15 cellular contexts compared by ENCODE assay signal in genomic region chr12:10941916-10942607, GRCh38. TPM values are rescaled to one million over a fixed set of nuclear protein-coding genes. Genes with fewer than 3 reads are reported as not detected.
A peak's percentile ranks its signal among the peaks of the same experiment; 100 is the strongest.
DNase-seq lines count a peak whose midpoint lies in the region; ATAC-seq, FAIRE-seq and TF ChIP-seq lines count a peak whose summit lies in the region.
"Had no signal": no experiment of that assay in that cellular context is flagged by ENCODE, and none has a peak within 500 bp of the region (broad histone marks: within the 10 kb centered on the region; RNA-seq: fewer than 3 reads in every experiment).

No MANE protein-coding gene starts in this region.

- H3K36me3 Mint-ChIP-seq in chondrocyte (ENCODE audit: low read depth), result peaks cover 13% of the 10 kb centered on the region

- no CpG with 5 or more reads among the region's 4 CpGs for WGBS in neuronal stem cell (ENCODE audit: extremely low coverage in 2 of 2, insufficient read length in 2 of 2, insufficient replicate concordance in 1 of 2), 2 donors

- no TSS peak for BruUV-seq in endothelial cell of umbilical vein (replicated peaks; lab: Mats Ljungman, UMichigan)

- no peak overlapping the region for H3K27ac Mint-ChIP-seq in chondrocyte (ENCODE audit: unreplicated experiment)
- H3K27ac Mint-ChIP-seq: activated naive CD8-positive, alpha-beta T cell treated with anti-CD3 and anti-CD28 coated beads, Interleukin-2, amount 10 ng/mL, durations not matched to agents 7 days and 5 days had no signal

- no peaks in the 10 kb centered on the region for H3K27me3 Mint-ChIP-seq in chondrocyte (ENCODE audit: low read depth)
- H3K27me3 Mint-ChIP-seq: activated naive CD8-positive, alpha-beta T cell treated with anti-CD3 and anti-CD28 coated beads, Interleukin-2, amount 10 ng/mL, durations not matched to agents 7 days and 5 days; CD4-positive, alpha-beta memory T cell had no signal

- dilution Hi-C loops in endothelial cell of umbilical vein (cut with MboI; ENCODE audit: extremely low pct_ligation_motif_present, low sequenced_read_pairs), result no loop called here

- H3K4me3 ChIP-seq in endothelial cell of umbilical vein (replicated peaks in 1 of 3; ENCODE audit: insufficient read depth in 1 of 3, low read depth in 1 of 3, low read length in 3 of 3) (no peak overlapping the region), neuronal stem cell (ENCODE audit: low read length in 2 of 2) (no peak overlapping the region), lower lobe of right lung (no peak overlapping the region)

- H3K27ac ChIP-seq in endothelial cell of umbilical vein (ENCODE audit: insufficient read depth, low read depth, low read length), result no peak overlapping the region
- no peak overlapping the region for H3K27ac ChIP-seq in neuronal stem cell (replicated peaks; ENCODE audit: low read length)
- no peak overlapping the region for H3K27ac ChIP-seq in lower lobe of right lung

- H2AFZ ChIP-seq in endothelial cell of umbilical vein (ENCODE audit: low read depth, low read length) (no peak overlapping the region), neuronal stem cell (ENCODE audit: low read length) (no peak overlapping the region)

- no peak overlapping the region for H4K8ac ChIP-seq in neuronal stem cell (ENCODE audit: low read depth, low read length)

- H3K9ac ChIP-seq in endothelial cell of umbilical vein (replicated peaks; ENCODE audit: extremely low read depth, insufficient read depth, low read length) (no peak overlapping the region), neuronal stem cell (ENCODE audit: low read depth, low read length, poor library complexity) (no peak overlapping the region)
- H3K9ac ChIP-seq: SK-N-SH had no signal

- no peak overlapping the region for H3K4ac ChIP-seq in neuronal stem cell (ENCODE audit: low read length)

- H2BK120ac ChIP-seq in neuronal stem cell (ENCODE audit: low read depth, low read length), result no peak overlapping the region

- H3K4me1 ChIP-seq in endothelial cell of umbilical vein (ENCODE audit: control insufficient read depth, extremely low read depth, insufficient read depth, low read length), result no peaks in the 10 kb centered on the region
- no peaks in the 10 kb centered on the region for H3K4me1 ChIP-seq in neuronal stem cell (ENCODE audit: control insufficient read depth in 2 of 2, insufficient read depth in 1 of 2, low read depth in 1 of 2, low read length in 2 of 2)
- no peaks in the 10 kb centered on the region for H3K4me1 ChIP-seq in lower lobe of right lung

- no peak overlapping the region for H3K4me3 Mint-ChIP-seq in chondrocyte (ENCODE audit: unreplicated experiment)
- H3K4me3 Mint-ChIP-seq: activated naive CD8-positive, alpha-beta T cell treated with anti-CD3 and anti-CD28 coated beads, Interleukin-2, amount 10 ng/mL, durations not matched to agents 7 days and 5 days; CD4-positive, alpha-beta memory T cell had no signal

- FAIRE-seq in endothelial cell of umbilical vein (lab: Jason Lieb, UNC), result no peak

- no peaks in the 10 kb centered on the region for H3K9me1 ChIP-seq in endothelial cell of umbilical vein (replicated peaks; ENCODE audit: control insufficient read depth, extremely low read depth, insufficient read depth, low read length)

- no peak overlapping the region for H2BK15ac ChIP-seq in neuronal stem cell (ENCODE audit: low read length)

- H3K9me3 ChIP-seq in endothelial cell of umbilical vein (replicated peaks; ENCODE audit: control insufficient read depth, insufficient read depth, low read length) (no peaks in the 10 kb centered on the region), neuronal stem cell (replicated peaks in 1 of 2; ENCODE audit: control insufficient read depth in 2 of 2, insufficient read depth in 1 of 2, low read depth in 1 of 2, low read length in 2 of 2) (peaks cover 2 to 7% of the 10 kb centered on the region in 2 donors), lower lobe of right lung (no peaks in the 10 kb centered on the region)

- no peak overlapping the region for H2BK5ac ChIP-seq in neuronal stem cell (ENCODE audit: low read length)

- H3K4me1 Mint-ChIP-seq in chondrocyte (ENCODE audit: low read depth), result no peaks in the 10 kb centered on the region

- H2BK12ac ChIP-seq in neuronal stem cell (ENCODE audit: low read length), result no peak overlapping the region

- H3K36me3 ChIP-seq in endothelial cell of umbilical vein (ENCODE audit: control insufficient read depth in 2 of 2, extremely low read depth in 1 of 2, insufficient read depth in 2 of 2, low read length in 2 of 2) (no peaks in the 10 kb centered on the region), neuronal stem cell (replicated peaks in 1 of 2; ENCODE audit: control insufficient read depth in 2 of 2, insufficient read depth in 2 of 2, low read length in 2 of 2) (no peaks in the 10 kb centered on the region), lower lobe of right lung (no peaks in the 10 kb centered on the region)

- peak overlapping the region; percentile 58 for H3K18ac ChIP-seq in neuronal stem cell (ENCODE audit: low read length)

- TF ChIP-seq CTCF in endothelial cell of umbilical vein (IDR thresholded peaks at IDR 0.05; ENCODE audit: extremely low read depth in 1 of 2, insufficient read depth in 1 of 2, low read depth in 1 of 2, low read length in 2 of 2) (no peak), lower lobe of right lung (IDR thresholded peaks at IDR 0.05) (no peak), chondrocyte (IDR thresholded peaks at IDR 0.05) (no peak)

- no peak for TF ChIP-seq POLR2A in endothelial cell of umbilical vein (IDR thresholded peaks at IDR 0.05; ENCODE audit: low read depth, low read length)

- H4K91ac ChIP-seq in neuronal stem cell (ENCODE audit: low read depth, low read length, poor library complexity), result no peak overlapping the region

- peak; percentile 16 for DNase-seq in ELR (ENCODE audit: low read depth)
- peak; percentile 82 for DNase-seq in M059J (ENCODE audit: low read depth)
- DNase-seq in endothelial cell of umbilical vein (ENCODE audit: low read depth, low spot score), result no peak
- no peak for DNase-seq in neuronal stem cell (ENCODE audit: low spot score)
- DNase-seq in cerebellar cortex (ENCODE audit: low spot score), result no peak
- no peak for DNase-seq in NCI-H82 (lab: John Stamatoyannopoulos, UW)
- DNase-seq in lower lobe of right lung, result no peak
- DNase-seq in chondrocyte (ENCODE audit: low spot score), result no peak
- DNase-seq: activated naive CD8-positive, alpha-beta T cell treated with anti-CD3 and anti-CD28 coated beads, Interleukin-2, amount 10 ng/mL, durations not matched to agents 7 days and 5 days; CD4-positive, alpha-beta memory T cell; Kasumi-1; NCI-H2227 treated with DMSO at 0.1 percent for 48 hours; SK-N-SH; stimulated activated CD4-positive, alpha-beta T cell treated with anti-CD3 and anti-CD28 coated beads, Interleukin-1b, Interleukin-23, amount 100 ng/mL, for 48 hours; substantia nigra had no signal

- intact Hi-C loops in endothelial cell of umbilical vein (cut with micrococcal nuclease) (no loop called here), lower lobe of right lung (cut with DNase I) (no loop called here)

- no peak overlapping the region for H3K23ac ChIP-seq in neuronal stem cell (ENCODE audit: low read depth, low read length, poor library complexity)

- H3K27me3 ChIP-seq in endothelial cell of umbilical vein (ENCODE audit: control insufficient read depth in 2 of 2, insufficient read depth in 2 of 2, low read length in 2 of 2) (no peaks in the 10 kb centered on the region), neuronal stem cell (ENCODE audit: control insufficient read depth in 3 of 3, insufficient read depth in 3 of 3, low read depth in 1 of 3, low read length in 3 of 3) (no peaks in the 10 kb centered on the region), lower lobe of right lung (ENCODE audit: low read depth) (no peaks in the 10 kb centered on the region)

- H3K4me2 ChIP-seq in endothelial cell of umbilical vein (ENCODE audit: insufficient read depth, low read length), result no peak overlapping the region
- no peak overlapping the region for H3K4me2 ChIP-seq in neuronal stem cell (ENCODE audit: insufficient read depth, low read length, poor library complexity, severe bottlenecking)
- H3K4me2 ChIP-seq: SK-N-SH had no signal

- H3K79me2 ChIP-seq in endothelial cell of umbilical vein (ENCODE audit: control insufficient read depth, insufficient read depth, low read length), result no peaks in the 10 kb centered on the region

- no peak overlapping the region for H2AK5ac ChIP-seq in neuronal stem cell (ENCODE audit: low read depth, low read length)

- ATAC-seq in lower lobe of right lung, result no peak

- POLR2A ChIA-PET in endothelial cell of umbilical vein (lab: Charles Lee), result no interaction called here

- peaks cover 2% of the 10 kb centered on the region for H4K20me1 ChIP-seq in endothelial cell of umbilical vein (replicated peaks; ENCODE audit: control insufficient read depth, extremely low read depth, insufficient read depth, low read length)

- peaks cover 36% of the 10 kb centered on the region for H3K9me3 Mint-ChIP-seq in chondrocyte (ENCODE audit: low read depth)

- H3K14ac ChIP-seq in neuronal stem cell (ENCODE audit: low read length), result no peak overlapping the region

- no peaks in the 10 kb centered on the region for H3K79me1 ChIP-seq in neuronal stem cell (ENCODE audit: low read depth, low read length)

- CTCF ChIA-PET in endothelial cell of umbilical vein (lab: Charles Lee), result interaction anchor here (1.1 kb wide), 2 partner anchors 8 to 229 kb away, joined by 3 read pairs; partner anchors contain the start of gene SMIM10L1

RNA-seq across cellular contexts. Expression of gene TAS2R14, which starts 3.0 kb away (rescaled TPM):
- total RNA-seq in M059J (2014; rRNA removed; shearing (Covaris generic)), result 0.34 and 0.89 TPM in 2 replicates
- total RNA-seq in endothelial cell of umbilical vein (3.0 and 4.2 TPM in 2 replicates), lower lobe of right lung (1.2 TPM), chondrocyte (2.4 to 4.0 TPM (median 2.6 TPM) in 3 replicates)
- 0.76 and 0.91 TPM in 2 replicates for polyA plus RNA-seq in endothelial cell of umbilical vein
- 0.35 and 0.40 TPM in 2 replicates for polyA plus RNA-seq in endothelial cell of umbilical vein (2011; cell fraction: cytosol; rRNA removed)
- 9.2 and 10.9 TPM in 2 replicates for polyA plus RNA-seq in endothelial cell of umbilical vein (2011; cell fraction: nucleus; rRNA removed)
- 0.86 and 1.0 TPM in 2 replicates for polyA plus RNA-seq in endothelial cell of umbilical vein (2012)
- 5.5 and 6.7 TPM in 2 replicates for polyA minus RNA-seq in endothelial cell of umbilical vein
- polyA minus RNA-seq in endothelial cell of umbilical vein (2011; cell fraction: cytosol; rRNA and poly(A)+ RNA removed), result not detected
- 35.2 and 55.0 TPM in 2 replicates for polyA minus RNA-seq in endothelial cell of umbilical vein (2011; cell fraction: nucleus; rRNA and poly(A)+ RNA removed)
- polyA plus RNA-seq in neuronal stem cell (2013, experiment 1 of 2), result 0.79 TPM
- 0.90 TPM for polyA plus RNA-seq in neuronal stem cell (2013, experiment 2 of 2)

RNA-seq across cellular contexts. Expression of gene PRH2, which starts 13.0 kb away (rescaled TPM):
- total RNA-seq in M059J (2014; rRNA removed; shearing (Covaris generic)), result not detected in 2 replicates
- not detected in 2 replicates for total RNA-seq in endothelial cell of umbilical vein
- polyA plus RNA-seq in endothelial cell of umbilical vein, result 0.21 TPM in 1 of 2 replicates, not detected in the other
- not detected in 2 replicates for polyA plus RNA-seq in endothelial cell of umbilical vein (2011; cell fraction: cytosol; rRNA removed)
- 1.2 TPM in 1 of 2 replicates, not detected in the other for polyA plus RNA-seq in endothelial cell of umbilical vein (2011; cell fraction: nucleus; rRNA removed)
- not detected in 2 replicates for polyA plus RNA-seq in endothelial cell of umbilical vein (2012)
- polyA minus RNA-seq in endothelial cell of umbilical vein, result 1.1 TPM in 1 of 2 replicates, not detected in the other
- polyA minus RNA-seq in endothelial cell of umbilical vein (2011; cell fraction: cytosol; rRNA and poly(A)+ RNA removed), result not detected
- polyA minus RNA-seq in endothelial cell of umbilical vein (2011; cell fraction: nucleus; rRNA and poly(A)+ RNA removed), result 3.6 and 3.8 TPM in 2 replicates
- 0.21 TPM for polyA plus RNA-seq in neuronal stem cell (2013, experiment 1 of 2)
- 0.10 TPM for polyA plus RNA-seq in neuronal stem cell (2013, experiment 2 of 2)
- total RNA-seq in lower lobe of right lung, result not detected
- not detected in 3 replicates for total RNA-seq in chondrocyte
- total RNA-seq: activated naive CD8-positive, alpha-beta T cell treated with anti-CD3 and anti-CD28 coated beads, Interleukin-2, amount 10 ng/mL, durations not matched to agents 7 days and 5 days; CD4-positive, alpha-beta memory T cell had no signal
- polyA plus RNA-seq: CD4-positive, alpha-beta memory T cell; SK-N-SH had no signal

RNA-seq across cellular contexts. Expression of gene TAS2R13, which starts 32.7 kb away (rescaled TPM):
- total RNA-seq in M059J (2014; rRNA removed; shearing (Covaris generic)), result not detected in 2 replicates
- 0.97 and 1.7 TPM in 2 replicates for total RNA-seq in endothelial cell of umbilical vein
- polyA plus RNA-seq in endothelial cell of umbilical vein, result 0.04 and 0.08 TPM in 2 replicates
- polyA plus RNA-seq in endothelial cell of umbilical vein (2011; cell fraction: cytosol; rRNA removed), result not detected in 2 replicates
- polyA plus RNA-seq in endothelial cell of umbilical vein (2011; cell fraction: nucleus; rRNA removed), result 1.7 and 1.8 TPM in 2 replicates
- not detected in 2 replicates for polyA plus RNA-seq in endothelial cell of umbilical vein (2012)
- 2.3 and 3.1 TPM in 2 replicates for polyA minus RNA-seq in endothelial cell of umbilical vein
- polyA minus RNA-seq in endothelial cell of umbilical vein (2011; cell fraction: cytosol; rRNA and poly(A)+ RNA removed), result 0.61 TPM
- 20.4 and 33.5 TPM in 2 replicates for polyA minus RNA-seq in endothelial cell of umbilical vein (2011; cell fraction: nucleus; rRNA and poly(A)+ RNA removed)
- polyA plus RNA-seq in neuronal stem cell (2013, experiment 1 of 2), result not detected
- polyA plus RNA-seq in neuronal stem cell (2013, experiment 2 of 2), result 0.04 TPM
- total RNA-seq in lower lobe of right lung, result 0.92 TPM
- 0.49 to 2.5 TPM (median 0.85 TPM) in 3 replicates for total RNA-seq in chondrocyte
- polyA plus RNA-seq: CD4-positive, alpha-beta memory T cell; SK-N-SH had no signal

RNA-seq across cellular contexts. Expression of gene TAS2R50, which starts 44.6 kb away (rescaled TPM):
- total RNA-seq in M059J (2014; rRNA removed; shearing (Covaris generic)), result 0.25 TPM in 1 of 2 replicates, not detected in the other
- 1.5 and 1.6 TPM in 2 replicates for total RNA-seq in endothelial cell of umbilical vein
- polyA plus RNA-seq in endothelial cell of umbilical vein, result 0.12 TPM in 1 of 2 replicates, not detected in the other
- 0.06 TPM in 1 of 2 replicates, not detected in the other for polyA plus RNA-seq in endothelial cell of umbilical vein (2011; cell fraction: cytosol; rRNA removed)
- 2.4 and 3.6 TPM in 2 replicates for polyA plus RNA-seq in endothelial cell of umbilical vein (2011; cell fraction: nucleus; rRNA removed)
- polyA plus RNA-seq in endothelial cell of umbilical vein (2012), result not detected in 2 replicates
- polyA minus RNA-seq in endothelial cell of umbilical vein, result 5.8 and 9.6 TPM in 2 replicates
- polyA minus RNA-seq in endothelial cell of umbilical vein (2011; cell fraction: cytosol; rRNA and poly(A)+ RNA removed), result not detected
- polyA minus RNA-seq in endothelial cell of umbilical vein (2011; cell fraction: nucleus; rRNA and poly(A)+ RNA removed), result 43.0 and 59.4 TPM in 2 replicates
- polyA plus RNA-seq in neuronal stem cell (2013, experiment 1 of 2), result 0.08 TPM
- 0.10 TPM for polyA plus RNA-seq in neuronal stem cell (2013, experiment 2 of 2)
- total RNA-seq in lower lobe of right lung, result 0.50 TPM
- total RNA-seq in chondrocyte, result 0.46 to 1.8 TPM (median 0.95 TPM) in 3 replicates
- polyA plus RNA-seq: CD4-positive, alpha-beta memory T cell had no signal

RNA-seq across cellular contexts. Expression of gene TAS2R20, which starts 56.0 kb away (rescaled TPM):
- total RNA-seq in M059J (2014; rRNA removed; shearing (Covaris generic)), result 0.07 TPM in 1 of 2 replicates, not detected in the other
- total RNA-seq in endothelial cell of umbilical vein (2.2 and 3.3 TPM in 2 replicates), lower lobe of right lung (1.3 TPM), chondrocyte (0.49 to 2.6 TPM (median 0.82 TPM) in 3 replicates)
- polyA plus RNA-seq in endothelial cell of umbilical vein, result 0.30 and 0.48 TPM in 2 replicates
- 0.04 and 0.10 TPM in 2 replicates for polyA plus RNA-seq in endothelial cell of umbilical vein (2011; cell fraction: cytosol; rRNA removed)
- 6.5 and 6.7 TPM in 2 replicates for polyA plus RNA-seq in endothelial cell of umbilical vein (2011; cell fraction: nucleus; rRNA removed)
- polyA plus RNA-seq in endothelial cell of umbilical vein (2012), result 0.20 and 0.40 TPM in 2 replicates
- 6.9 and 10.5 TPM in 2 replicates for polyA minus RNA-seq in endothelial cell of umbilical vein
- not detected for polyA minus RNA-seq in endothelial cell of umbilical vein (2011; cell fraction: cytosol; rRNA and poly(A)+ RNA removed)
- polyA minus RNA-seq in endothelial cell of umbilical vein (2011; cell fraction: nucleus; rRNA and poly(A)+ RNA removed), result 39.7 and 64.1 TPM in 2 replicates
- 0.17 TPM for polyA plus RNA-seq in neuronal stem cell (2013, experiment 1 of 2)
- 0.24 TPM for polyA plus RNA-seq in neuronal stem cell (2013, experiment 2 of 2)

Comparison
In these comparisons a context has a peak if more than half of its experiments do, and no peak if none do; other contexts are left out.
1. DNase-seq: peak in ELR (single experiment) and M059J (single experiment); none in endothelial cell of umbilical vein (single experiment), neuronal stem cell (single experiment), cerebellar cortex (single experiment), NCI-H82 (single experiment), lower lobe of right lung (single experiment) and chondrocyte (single experiment).